Comparison of ENCODE assay signal across 10 cellular contexts in the genomic region with DNA sequence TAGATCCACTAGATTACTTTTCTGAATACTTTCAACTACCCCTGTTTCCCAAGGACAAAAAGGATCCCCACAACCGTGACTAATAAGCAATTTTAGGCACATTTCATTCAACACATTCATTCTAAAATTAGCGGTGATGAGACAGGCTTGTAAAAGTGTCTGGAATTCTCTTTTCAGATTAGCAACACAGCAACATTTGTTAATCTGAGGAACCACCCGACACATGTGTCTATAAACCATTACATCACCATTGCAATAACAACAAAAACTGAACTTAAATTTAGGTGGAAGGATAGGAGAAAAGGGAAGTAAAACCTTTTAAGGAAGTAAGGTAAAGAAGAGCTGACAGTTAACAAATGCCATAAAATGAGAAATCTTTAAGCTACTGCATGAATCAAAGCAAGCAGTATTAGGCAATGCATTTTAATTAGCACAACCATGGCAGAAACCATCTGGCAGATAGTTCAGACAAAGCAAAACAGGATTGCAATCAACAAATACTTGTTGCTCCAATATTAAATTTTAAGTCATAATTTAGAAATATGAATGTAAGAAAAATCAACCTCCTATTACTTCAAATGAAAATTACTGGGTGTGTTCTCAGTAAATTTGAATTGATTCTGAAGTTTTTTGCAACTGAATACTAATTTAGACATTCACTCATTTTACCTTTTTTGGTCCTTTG. TPM values are rescaled to one million over a fixed set of nuclear protein-coding genes. Genes with fewer than 3 reads are reported as not detected.
DNase-seq lines count a peak whose midpoint lies in the region; ATAC-seq, FAIRE-seq and TF ChIP-seq lines count a peak whose summit lies in the region.
"Had no signal": no experiment of that assay in that cellular context is flagged by ENCODE, and none has a peak within 500 bp of the region (broad histone marks: within the 10 kb centered on the region; RNA-seq: fewer than 3 reads in every experiment).

No MANE protein-coding gene starts in this region.

- no peaks in the 10 kb centered on the region for H3K27me3 ChIP-seq in K562 (ENCODE audit: control insufficient read depth in 2 of 2, insufficient read depth in 2 of 2, low read length in 2 of 2)
- H3K27me3 ChIP-seq in pancreas: no peaks in the 10 kb centered on the region
- H3K27me3 ChIP-seq: Peyer's patch, right lobe of liver had no signal

- no peak for TF ChIP-seq POLR2A in K562 (conservative IDR thresholded peaks at IDR 0.05)

- no peak for TF ChIP-seq CTCF in K562 (IDR thresholded peaks at IDR 0.05 in 2 of 3, conservative IDR thresholded peaks at IDR 0.05 in 1 of 3; ENCODE audit: insufficient read depth in 2 of 3, low read depth in 1 of 3, low read length in 3 of 3)
- no peak for TF ChIP-seq CTCF in pancreas (IDR thresholded peaks at IDR 0.05)

- POLR2A ChIA-PET in K562 (lab: Yijun Ruan, JAX): interaction anchor here (1.5 kb wide), 1 partner anchor 10 kb away, joined by 4 read pairs; no protein-coding TSS in a partner anchor

- WGBS in K562 (ENCODE audit: insufficient coverage, low coverage, missing lambda C conversion rate): 12% methylated on average over 3 of the region's 3 CpGs
- WGBS in pancreas, 2 donors: 88 to 91% methylated on average over 3 of the region's 3 CpGs

- TF ChIP-seq EP300 in K562 (IDR thresholded peaks at IDR 0.05; ENCODE audit: low read length): 0 out of 2 replicates have a peak, but pooled peaks have one; percentile 23

- DNase-seq in K562 (ENCODE audit: extremely low read depth in 1 of 4, low spot score in 3 of 4): peak in 1 of 4 experiments; percentile 23
- DNase-seq in pancreas: no peak
- DNase-seq in amniotic stem cell (lab: John Stamatoyannopoulos, UW): no peak
- no peak for DNase-seq in COLO829 (ENCODE audit: low spot score)
- DNase-seq: Peyer's patch, right lobe of liver had no signal

- in situ Hi-C loops in K562 (cut with MboI): no loop called here

- H3K36me3 ChIP-seq in K562 (ENCODE audit: control insufficient read depth, insufficient read depth, low read length) (peaks cover 26% of the 10 kb centered on the region; the same call in 2 of the 3 replicates), pancreas (peaks cover 0 to 15% (median 0%) of the 10 kb centered on the region in 3 donors)

- no peaks in the 10 kb centered on the region for H4K20me1 ChIP-seq in K562 (replicated peaks; ENCODE audit: control insufficient read depth, insufficient read depth, low read length)

- no peaks in the 10 kb centered on the region for H3K79me2 ChIP-seq in K562 (ENCODE audit: control insufficient read depth, insufficient read depth, low read length)

- CTCF ChIA-PET in K562 (lab: Yijun Ruan, JAX; ENCODE audit: low intra/inter-chr PET ratio): no interaction called here

- H3K9me3 ChIP-seq in K562 (replicated peaks; ENCODE audit: control insufficient read depth, insufficient read depth, low read depth, low read length) (no peaks in the 10 kb centered on the region), pancreas (no peaks in the 10 kb centered on the region)
- H3K9me3 ChIP-seq: Peyer's patch, right lobe of liver had no signal

- BruUV-seq in K562 (replicated peaks; lab: Mats Ljungman, UMichigan): no TSS peak

- no peak overlapping the region for H3K4me3 ChIP-seq in K562
- no peak overlapping the region for H3K4me3 ChIP-seq in pancreas
- H3K4me3 ChIP-seq: Peyer's patch, right lobe of liver had no signal

- no peak overlapping the region for H2AFZ ChIP-seq in K562 (ENCODE audit: low read depth, low read length)

- FAIRE-seq in K562 (lab: Jason Lieb, UNC) (peak; percentile 46), pancreas (lab: Jason Lieb, UNC) (peak; percentile 49)

- no peak overlapping the region for H3K4me2 ChIP-seq in K562 (ENCODE audit: insufficient read depth, low read length)

- no peak overlapping the region for H3K9ac ChIP-seq in K562 (ENCODE audit: insufficient read depth in 1 of 2, low read depth in 2 of 2, low read length in 2 of 2)

- intact Hi-C loops in K562 (cut with micrococcal nuclease): no loop called here
- intact Hi-C loops in pancreas (cut with DNase I): no loop called here

- peak; percentile 90 for ATAC-seq in GM18868 (IDR thresholded peaks at IDR 0.05; ENCODE audit: unreplicated experiment)
- ATAC-seq in HG03432 (IDR thresholded peaks at IDR 0.05; ENCODE audit: unreplicated experiment): peak; percentile 85
- peak; percentile 64 for ATAC-seq in K562
- ATAC-seq in pancreas: peak in 2 of 4 donors; percentile 37 to 61
- no peak for ATAC-seq in GM21367 (IDR thresholded peaks at IDR 0.05; ENCODE audit: unreplicated experiment)
- no peak for ATAC-seq in HG03280 (IDR thresholded peaks at IDR 0.05; ENCODE audit: unreplicated experiment)

- peaks cover 0 to 6% of the 10 kb centered on the region in 2 experiments; a peak in 2 of 5 replicates for H3K4me1 ChIP-seq in K562 (replicated peaks in 1 of 2; ENCODE audit: control insufficient read depth in 2 of 2, insufficient read depth in 2 of 2, low read length in 2 of 2)
- peaks cover 0 to 7% (median 0%) of the 10 kb centered on the region in 3 donors for H3K4me1 ChIP-seq in pancreas
- H3K4me1 ChIP-seq: right lobe of liver had no signal

- no peaks in the 10 kb centered on the region for H3K9me1 ChIP-seq in K562 (ENCODE audit: control insufficient read depth, insufficient read depth, low read length)

- peak overlapping the region; percentile 49; the same call in 1 of the 3 replicates for H3K27ac ChIP-seq in K562 (ENCODE audit: extremely low read depth, low read depth, low read length)
- H3K27ac ChIP-seq in pancreas: no peak overlapping the region
- H3K27ac ChIP-seq: Peyer's patch, right lobe of liver had no signal

- no peak for TF ChIP-seq RAD21 in K562 (CRISPR knock-in tag; conservative IDR thresholded peaks at IDR 0.05 in 1 of 2, IDR thresholded peaks at IDR 0.05 in 1 of 2)

TF ChIP-seq in K562, 482 proteins besides CTCF, POLR2A, EP300 and RAD21 (continues in another document):
- TF ChIP-seq JUN (IDR thresholded peaks at IDR 0.05; ENCODE audit: borderline replicate concordance, low read depth, low read length) (0 out of 2 replicates have a peak, but pooled peaks have one; percentile 16), JUN (CRISPR knock-in tag; IDR thresholded peaks at IDR 0.05; ENCODE audit: borderline replicate concordance) (peak; percentile 85; the same call in 1 of the 2 replicates), PML (IDR thresholded peaks at IDR 0.05; ENCODE audit: low read length) (peak; percentile 66; the same call in 1 of the 2 replicates), GATA2 (CRISPR knock-in tag; IDR thresholded peaks at IDR 0.05) (peak; percentile 56; the same call in 1 of the 2 replicates), NCOR1 (IDR thresholded peaks at IDR 0.05) (peak; percentile 73), NR2C1 (IDR thresholded peaks at IDR 0.05) (peak; percentile 20; the same call in 1 of the 2 replicates), NR2C1 (tag; IDR thresholded peaks at IDR 0.05) (no peak), ETV6 (IDR thresholded peaks at IDR 0.05; ENCODE audit: borderline replicate concordance in 1 of 2, low read depth in 2 of 2, low read length in 1 of 2) (0 out of 4 replicates have a peak, but pooled peaks of 1 of the 2 experiments have one; percentile 31), ETV6 (CRISPR knock-in tag; IDR thresholded peaks at IDR 0.05; ENCODE audit: borderline replicate concordance) (no peak), SMAD3 (CRISPR knock-in tag; conservative IDR thresholded peaks at IDR 0.05) (no peak), ZNF253 (CRISPR knock-in tag; conservative IDR thresholded peaks at IDR 0.05) (no peak), ZBTB1 (CRISPR knock-in tag; IDR thresholded peaks at IDR 0.05; ENCODE audit: borderline replicate concordance, low read depth) (no peak), POLR2AphosphoS5 (IDR thresholded peaks at IDR 0.05; ENCODE audit: control insufficient read depth, insufficient read depth, low read depth, low read length) (0 out of 2 replicates have a peak, but pooled peaks have one; percentile 32), SMAD4 (CRISPR knock-in tag; conservative IDR thresholded peaks at IDR 0.05) (peak; percentile 77), CC2D1A (IDR thresholded peaks at IDR 0.05) (peak; percentile 57; the same call in 1 of the 2 replicates)

RNA-seq across cellular contexts. Expression of a gene that starts 49.0 kb away (rescaled TPM):
- 22.3 and 75.1 TPM in 2 replicates for total RNA-seq in K562 (2011; cell fraction: chromatin; rRNA removed; ENCODE audit: low replicate concordance)
- 9.3 and 14.2 TPM in 2 replicates for total RNA-seq in K562 (2011; cell fraction: nucleolus; rRNA removed)
- 28.4 and 48.1 TPM in 2 replicates for total RNA-seq in K562 (2011; cell fraction: nucleoplasm; rRNA removed)
- 23.3 and 25.2 TPM in 2 replicates for total RNA-seq in K562 (2014; rRNA removed)
- total RNA-seq in K562 (2014; rRNA removed; fragmentation: Illumina TruSeq; extraction: Trizol): 48.9 and 56.3 TPM in 2 replicates
- 47.4 and 49.2 TPM in 2 replicates for total RNA-seq in K562 (2015; rRNA removed; fragmentation: Illumina TruSeq; extraction: Trizol)
- 33.2 and 34.8 TPM in 2 replicates for total RNA-seq in K562 (2021)
- polyA plus RNA-seq in K562 (2011; rRNA removed): 46.7 and 60.9 TPM in 2 replicates
- 16.7 and 25.3 TPM in 2 replicates for polyA plus RNA-seq in K562 (2011; cell fraction: cytosol; rRNA removed)
- polyA plus RNA-seq in K562 (2011; cell fraction: nucleus; rRNA removed): 61.7 and 83.1 TPM in 2 replicates
- polyA plus RNA-seq in K562 (2012): 25.5 and 26.3 TPM in 2 replicates
- 36.9 and 45.2 TPM in 2 replicates for polyA plus RNA-seq in K562 (2014; fragmentation: Illumina TruSeq; extraction: Trizol)
- 10 to 100 TPM; 13.4 to 13.8 TPM for polyA plus RNA-seq in K562 (2014; fragmentation: Nextera tagmentation; extraction: Ambion mirVana)
- 29.9 and 34.8 TPM in 2 replicates for polyA plus RNA-seq in K562 (2014; rRNA removed)
- 63.0 and 70.9 TPM in 2 replicates for polyA minus RNA-seq in K562 (2011; rRNA and poly(A)+ RNA removed)
- 18.9 and 26.1 TPM in 2 replicates for polyA minus RNA-seq in K562 (2011; cell fraction: cytosol; rRNA and poly(A)+ RNA removed)
- polyA minus RNA-seq in K562 (2011; cell fraction: nucleus; rRNA and poly(A)+ RNA removed): 47.1 and 74.0 TPM in 2 replicates
- 10 to 100 TPM in 1 of 6 donors, 1 to 10 TPM in 5; 4.9 to 13.2 (median 7.4) TPM for total RNA-seq in pancreas
- 10 to 100 TPM in 1 of 2 donors, 1 to 10 TPM in 1; 5.9 to 10.5 TPM for polyA plus RNA-seq in pancreas

Comparison
In these comparisons a context has a peak if more than half of its experiments do, and no peak if none do; other contexts are left out.
1. ATAC-seq: peak in GM18868 (single experiment), HG03432 (single experiment) and K562 (single experiment); none in GM21367 (single experiment) and HG03280 (single experiment).